31 cellular contexts compared by ENCODE assay signal in the genomic region with DNA sequence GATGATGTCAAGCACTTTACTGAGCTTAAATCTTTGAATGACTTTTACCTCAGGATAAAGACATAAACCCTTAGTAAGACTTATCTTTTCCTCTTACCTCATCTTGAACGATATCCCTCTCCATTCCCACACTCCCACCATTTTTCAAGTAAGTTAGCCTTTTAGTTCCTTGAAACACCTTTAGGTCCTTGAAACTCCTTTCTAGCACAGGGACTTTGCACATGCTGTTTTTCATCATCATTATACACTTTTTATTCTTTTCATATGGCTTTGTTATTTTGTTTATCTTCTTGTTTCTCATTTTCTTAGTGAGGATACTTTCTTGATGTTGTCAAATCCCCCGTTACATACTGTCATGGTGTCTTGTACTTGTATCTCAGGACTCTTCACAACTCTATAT.
"Had no signal": no experiment of that assay in that cellular context is flagged by ENCODE, and none has a peak within 500 bp of the region (broad histone marks: within the 10 kb centered on the region; RNA-seq: fewer than 3 reads in every experiment).

No MANE protein-coding gene starts in this region.

- H3K79me2 ChIP-seq: parathyroid adenoma had no signal

- H3K9me3 ChIP-seq: ovary, psoas muscle, right lobe of liver, sigmoid colon, spleen, suprapubic skin, testis, tibial artery, transverse colon, upper lobe of right lung, uterus had no signal

- H3K4me3 Mint-ChIP-seq: naive thymus-derived CD8-positive, alpha-beta T cell; natural killer cell treated with Interleukin-12 subunit alpha and Interleukin-12 subunit beta and Interleukin-15 and Interleukin-18, amount 100 ng/mL, for 72 hours; neural progenitor cell; stimulated activated memory B cell treated with anti-CD40 and anti-IgM and Interleukin-4, amounts not matched to agents 10 μg/mL and 1 μg/mL and 100 μg/mL, for 72 hours; stimulated activated naive CD8-positive, alpha-beta T cell treated with anti-CD3 and anti-CD28 coated beads, Interleukin-15, amount 100 ng/mL, for 72 hours; type B pancreatic cell had no signal

- H3K4me2 ChIP-seq: neural progenitor cell had no signal

- H3K36me3 ChIP-seq: ovary, uterus had no signal

- H3K4me1 ChIP-seq: neural progenitor cell, parathyroid adenoma, psoas muscle, right lobe of liver, sigmoid colon, spleen, suprapubic skin, testis, tibial artery, transverse colon, upper lobe of right lung, uterus had no signal

- H3K27me3 Mint-ChIP-seq: naive thymus-derived CD8-positive, alpha-beta T cell; natural killer cell treated with Interleukin-12 subunit alpha and Interleukin-12 subunit beta and Interleukin-15 and Interleukin-18, amount 100 ng/mL, for 72 hours; progenitor cell of endocrine pancreas; stimulated activated memory B cell treated with anti-CD40 and anti-IgM and Interleukin-4, amounts not matched to agents 10 μg/mL and 1 μg/mL and 100 μg/mL, for 72 hours; stimulated activated naive CD8-positive, alpha-beta T cell treated with anti-CD3 and anti-CD28 coated beads, Interleukin-15, amount 100 ng/mL, for 72 hours; type B pancreatic cell had no signal

- FAIRE-seq: small intestine had no signal

- DNase-seq: naive thymus-derived CD8-positive, alpha-beta T cell; occipital lobe; ovary; posterior cingulate gyrus; psoas muscle; right cardiac atrium; right lobe of liver; sigmoid colon; small intestine; spleen; stimulated activated CD4-positive, alpha-beta T cell treated with anti-CD3 and anti-CD28 coated beads, Interleukin-12 subunit alpha, Interleukin-12 subunit beta, amount 100 ng/mL, for 4 hours; stimulated activated CD4-positive, alpha-beta T cell treated with anti-CD3 and anti-CD28 coated beads, Interleukin-1b, Interleukin-23, amount 100 ng/mL, for 48 hours; stimulated activated CD4-positive, alpha-beta T cell treated with anti-CD3 and anti-CD28 coated beads, Interleukin-4, amount 100 ng/mL, for 1 hour; stimulated activated CD4-positive, alpha-beta T cell treated with anti-CD3 and anti-CD28 coated beads, Interleukin-4, amount 100 ng/mL, for 4 hours; stimulated activated CD8-positive, alpha-beta memory T cell treated with anti-CD3 and anti-CD28 coated beads, Interleukin-4, amount 100 ng/mL, for 48 hours; stimulated activated naive CD4-positive, alpha-beta T cell; stimulated activated naive CD8-positive, alpha-beta T cell treated with anti-CD3 and anti-CD28 coated beads, Interleukin-15, amount 100 ng/mL, for 72 hours; stimulated activated naive CD8-positive, alpha-beta T cell treated with anti-CD3 and anti-CD28 coated beads, Interleukin-15, Interleukin-2, amounts not matched to agents 100 U/mL and 50 U/mL, for 24 hours; substantia nigra; testis; tibial artery; transverse colon; upper lobe of right lung; uterus had no signal

- H3K4me3 ChIP-seq: neural progenitor cell, ovary, psoas muscle, right lobe of liver, sigmoid colon, spleen, suprapubic skin, testis, tibial artery, transverse colon, upper lobe of right lung, uterus had no signal

- H3K27me3 ChIP-seq: neural progenitor cell, ovary, right lobe of liver, sigmoid colon, spleen, suprapubic skin, testis, tibial artery, transverse colon, upper lobe of right lung, uterus had no signal

- H3K27ac ChIP-seq: neural progenitor cell, ovary, parathyroid adenoma, psoas muscle, right lobe of liver, sigmoid colon, spleen, suprapubic skin, testis, tibial artery, transverse colon, upper lobe of right lung, uterus had no signal

- H2AFZ ChIP-seq: neural progenitor cell, parathyroid adenoma had no signal

- H3K27ac Mint-ChIP-seq: natural killer cell treated with Interleukin-12 subunit alpha and Interleukin-12 subunit beta and Interleukin-15 and Interleukin-18, amount 100 ng/mL, for 72 hours; neural progenitor cell; progenitor cell of endocrine pancreas; stimulated activated memory B cell treated with anti-CD40 and anti-IgM and Interleukin-4, amounts not matched to agents 10 μg/mL and 1 μg/mL and 100 μg/mL, for 72 hours; type B pancreatic cell had no signal

- H3K9ac ChIP-seq: neural progenitor cell, parathyroid adenoma had no signal

- H3K9me3 Mint-ChIP-seq: naive thymus-derived CD8-positive, alpha-beta T cell; natural killer cell treated with Interleukin-12 subunit alpha and Interleukin-12 subunit beta and Interleukin-15 and Interleukin-18, amount 100 ng/mL, for 72 hours; neural progenitor cell; stimulated activated memory B cell treated with anti-CD40 and anti-IgM and Interleukin-4, amounts not matched to agents 10 μg/mL and 1 μg/mL and 100 μg/mL, for 72 hours; stimulated activated naive CD8-positive, alpha-beta T cell treated with anti-CD3 and anti-CD28 coated beads, Interleukin-15, amount 100 ng/mL, for 72 hours; type B pancreatic cell had no signal

- H3K4me1 Mint-ChIP-seq: neural progenitor cell; stimulated activated memory B cell treated with anti-CD40 and anti-IgM and Interleukin-4, amounts not matched to agents 10 μg/mL and 1 μg/mL and 100 μg/mL, for 72 hours; stimulated activated naive CD8-positive, alpha-beta T cell treated with anti-CD3 and anti-CD28 coated beads, Interleukin-15, amount 100 ng/mL, for 72 hours had no signal

- ATAC-seq: naive thymus-derived CD8-positive, alpha-beta T cell; natural killer cell treated with Interleukin-12 subunit alpha and Interleukin-12 subunit beta and Interleukin-15 and Interleukin-18, amount 100 ng/mL, for 72 hours; psoas muscle; right cardiac atrium; right lobe of liver; stimulated activated memory B cell treated with anti-CD40 and anti-IgM and Interleukin-4, amounts not matched to agents 10 μg/mL and 1 μg/mL and 100 μg/mL, for 72 hours; stimulated activated naive CD8-positive, alpha-beta T cell treated with anti-CD3 and anti-CD28 coated beads, Interleukin-15, amount 100 ng/mL, for 72 hours; stimulated activated naive CD8-positive, alpha-beta T cell treated with anti-CD3 and anti-CD28 coated beads, Interleukin-15, Interleukin-2, amounts not matched to agents 100 U/mL and 50 U/mL, for 24 hours; upper lobe of right lung had no signal
